Comparison of ENCODE assay signal across 1 cellular context in genomic region chr11:104581246-104581980, GRCh38.
TF ChIP-seq lines count a peak whose summit lies in the region.

No MANE protein-coding gene starts in this region.

TF ChIP-seq in WTC11, 78 proteins besides CTCF, POLR2A, EP300 and RAD21 (continued from another document and continues in another):
- TF ChIP-seq HMGXB4 (CRISPR knock-in tag; IDR thresholded peaks at IDR 0.05) (no peak), IRF2 (CRISPR knock-in tag; IDR thresholded peaks at IDR 0.05; ENCODE audit: borderline replicate concordance, low read depth) (no peak), ELF4 (CRISPR knock-in tag; IDR thresholded peaks at IDR 0.05; ENCODE audit: low read depth) (no peak), NR3C1 (CRISPR knock-in tag; conservative IDR thresholded peaks at IDR 0.05; ENCODE audit: low read depth) (no peak), ATF2 (CRISPR knock-in tag; IDR thresholded peaks at IDR 0.05; ENCODE audit: borderline replicate concordance, low read depth) (no peak), E2F5 (CRISPR knock-in tag; IDR thresholded peaks at IDR 0.05) (no peak), TCF7 (CRISPR knock-in tag; IDR thresholded peaks at IDR 0.05; ENCODE audit: low read depth) (no peak), ZNF423 (CRISPR knock-in tag; IDR thresholded peaks at IDR 0.05) (no peak), USF1 (CRISPR knock-in tag; IDR thresholded peaks at IDR 0.05) (no peak), CDX4 (CRISPR knock-in tag; IDR thresholded peaks at IDR 0.05; ENCODE audit: borderline replicate concordance) (no peak), AR (CRISPR knock-in tag; IDR thresholded peaks at IDR 0.05) (peak; percentile 64; the same call in 1 of the 2 replicates), FOXP4 (CRISPR knock-in tag; IDR thresholded peaks at IDR 0.05) (peak; percentile 68; the same call in 1 of the 2 replicates), ATF6 (CRISPR knock-in tag; IDR thresholded peaks at IDR 0.05) (no peak), STAT6 (CRISPR knock-in tag; conservative IDR thresholded peaks at IDR 0.05; ENCODE audit: low read depth) (no peak), ZNF121 (CRISPR knock-in tag; IDR thresholded peaks at IDR 0.05) (no peak), SMAD3 (CRISPR knock-in tag; IDR thresholded peaks at IDR 0.05; ENCODE audit: borderline replicate concordance) (no peak), AFF4 (CRISPR knock-in tag; IDR thresholded peaks at IDR 0.05; ENCODE audit: borderline replicate concordance) (no peak), PRRX2 (CRISPR knock-in tag; IDR thresholded peaks at IDR 0.05) (no peak), ZNF532 (CRISPR knock-in tag; IDR thresholded peaks at IDR 0.05; ENCODE audit: borderline replicate concordance) (no peak), ZBTB43 (CRISPR knock-in tag; IDR thresholded peaks at IDR 0.05) (no peak), OVOL2 (CRISPR knock-in tag; IDR thresholded peaks at IDR 0.05; ENCODE audit: borderline replicate concordance) (no peak), TEAD1 (CRISPR knock-in tag; IDR thresholded peaks at IDR 0.05) (peak; percentile 79; the same call in 1 of the 2 replicates), ETV6 (CRISPR knock-in tag; IDR thresholded peaks at IDR 0.05) (no peak), GRHL2 (CRISPR knock-in tag; IDR thresholded peaks at IDR 0.05; ENCODE audit: insufficient replicate concordance, severe bottlenecking) (no peak)
